ENCODE assay signal across 12 cellular contexts in genomic region chr2:205198130-205198505, GRCh38.
DNase-seq lines count a peak whose midpoint lies in the region; ATAC-seq, FAIRE-seq and TF ChIP-seq lines count a peak whose summit lies in the region.
"Had no signal": no experiment of that assay in that cellular context is flagged by ENCODE, and none has a peak within 500 bp of the region (broad histone marks: within the 10 kb centered on the region; RNA-seq: fewer than 3 reads in every experiment).

No MANE protein-coding gene starts in this region.

- no TSS peak for BruUV-seq in endothelial cell of umbilical vein (replicated peaks; lab: Mats Ljungman, UMichigan)

- H4K20me1 ChIP-seq in endothelial cell of umbilical vein (replicated peaks; ENCODE audit: control insufficient read depth, extremely low read depth, insufficient read depth, low read length), result no peaks in the 10 kb centered on the region

- H3K9me3 ChIP-seq in ES-I3 (ENCODE audit: control insufficient read depth, insufficient read depth, low read length) (no peaks in the 10 kb centered on the region), endothelial cell of umbilical vein (replicated peaks; ENCODE audit: control insufficient read depth, insufficient read depth, low read length) (no peaks in the 10 kb centered on the region)

- H3K36me3 ChIP-seq in ES-I3 (ENCODE audit: insufficient read depth, low read length) (no peaks in the 10 kb centered on the region), endothelial cell of umbilical vein (ENCODE audit: control insufficient read depth in 2 of 2, extremely low read depth in 1 of 2, insufficient read depth in 2 of 2, low read length in 2 of 2) (no peaks in the 10 kb centered on the region)

- peak overlapping the region; percentile 71 for H3K27ac Mint-ChIP-seq in mesothelial cell of epicardium

- H3K4me1 Mint-ChIP-seq in mesothelial cell of epicardium, result peaks cover 18% of the 10 kb centered on the region
- H3K4me1 Mint-ChIP-seq: central memory CD8-positive, alpha-beta T cell had no signal

- H3K4me2 ChIP-seq in endothelial cell of umbilical vein (ENCODE audit: insufficient read depth, low read length), result peak overlapping the region; percentile 86

- POLR2A ChIA-PET in endothelial cell of umbilical vein (lab: Charles Lee), result interaction anchor here (0.6 kb wide), 2 partner anchors 484 to 718 kb away, joined by 3 to 7 read pairs; partner anchors contain the start of gene NRP2

- dilution Hi-C loops in endothelial cell of umbilical vein (cut with MboI; ENCODE audit: extremely low pct_ligation_motif_present, low sequenced_read_pairs), result no loop called here

- intact Hi-C loops in endothelial cell of umbilical vein (cut with micrococcal nuclease), result loop anchor here (2.0 to 5.0 kb wide), 2 partner anchors 484 to 1083 kb away; partner anchors contain the start of gene NRP2

- DNase-seq in NCI-H69 (lab: John Stamatoyannopoulos, UW), result peak; percentile 46
- peak; percentile 83 for DNase-seq in endothelial cell of umbilical vein (ENCODE audit: low read depth, low spot score)
- DNase-seq in mesothelial cell of epicardium (ENCODE audit: low spot score in 2 of 2, unreplicated experiment in 2 of 2), result no peak
- DNase-seq in stimulated activated naive CD4-positive, alpha-beta T cell treated with Interleukin-2 at 50 U/mL for 16 hours (lab: John Stamatoyannopoulos, UW), result no peak
- DNase-seq in NCI-H2081 treated with DMSO at 0.1 percent for 48 hours (lab: John Stamatoyannopoulos, UW), result no peak
- no peak for DNase-seq in GM12891 (ENCODE audit: insufficient read length, low spot score)
- DNase-seq: DMS153, NCI-H510A had no signal

- no peaks in the 10 kb centered on the region for H3K36me3 Mint-ChIP-seq in mesothelial cell of epicardium

- TF ChIP-seq CTCF in endothelial cell of umbilical vein (IDR thresholded peaks at IDR 0.05; ENCODE audit: extremely low read depth in 1 of 2, insufficient read depth in 1 of 2, low read depth in 1 of 2, low read length in 2 of 2) (no peak), mesothelial cell of epicardium (IDR thresholded peaks at IDR 0.05; ENCODE audit: unreplicated experiment) (no peak)

- no peaks in the 10 kb centered on the region for H3K79me2 ChIP-seq in endothelial cell of umbilical vein (ENCODE audit: control insufficient read depth, insufficient read depth, low read length)
- H3K79me2 ChIP-seq: parathyroid adenoma had no signal

- H3K27me3 ChIP-seq in endothelial cell of umbilical vein (ENCODE audit: control insufficient read depth in 2 of 2, insufficient read depth in 2 of 2, low read length in 2 of 2), result no peaks in the 10 kb centered on the region

- H3K9ac ChIP-seq in ES-I3 (ENCODE audit: low read depth, low read length) (0 out of 2 replicates have a peak overlapping the region, but pooled peaks have one; percentile 4), endothelial cell of umbilical vein (replicated peaks; ENCODE audit: extremely low read depth, insufficient read depth, low read length) (peak overlapping the region; percentile 42)
- H3K9ac ChIP-seq: parathyroid adenoma had no signal

- FAIRE-seq in endothelial cell of umbilical vein (lab: Jason Lieb, UNC), result peak; percentile 90
- no peak for FAIRE-seq in GM12891 (lab: Jason Lieb, UNC)

- peaks cover 36% of the 10 kb centered on the region; the same call in 1 of the 2 replicates for H3K4me1 ChIP-seq in ES-I3 (ENCODE audit: insufficient read depth, low read length)
- H3K4me1 ChIP-seq in endothelial cell of umbilical vein (ENCODE audit: control insufficient read depth, extremely low read depth, insufficient read depth, low read length), result peaks cover 22% of the 10 kb centered on the region
- H3K4me1 ChIP-seq: parathyroid adenoma had no signal

- H3K9me3 Mint-ChIP-seq in mesothelial cell of epicardium, result no peaks in the 10 kb centered on the region
- H3K9me3 Mint-ChIP-seq: central memory CD8-positive, alpha-beta T cell had no signal

- H3K4me3 ChIP-seq in endothelial cell of umbilical vein (replicated peaks in 1 of 3; ENCODE audit: insufficient read depth in 1 of 3, low read depth in 1 of 3, low read length in 3 of 3), result peak overlapping the region in 1 of 3 experiments; percentile 15

- H3K4me3 Mint-ChIP-seq in mesothelial cell of epicardium, result no peak overlapping the region
- H3K4me3 Mint-ChIP-seq: central memory CD8-positive, alpha-beta T cell had no signal

- peak overlapping the region; percentile 79 for H3K27ac ChIP-seq in endothelial cell of umbilical vein (ENCODE audit: insufficient read depth, low read depth, low read length)
- H3K27ac ChIP-seq: parathyroid adenoma had no signal

- H3K9me1 ChIP-seq in endothelial cell of umbilical vein (replicated peaks; ENCODE audit: control insufficient read depth, extremely low read depth, insufficient read depth, low read length), result no peaks in the 10 kb centered on the region

- no peaks in the 10 kb centered on the region for H3K27me3 Mint-ChIP-seq in mesothelial cell of epicardium (ENCODE audit: low read depth)
- H3K27me3 Mint-ChIP-seq: central memory CD8-positive, alpha-beta T cell had no signal

- peak overlapping the region; percentile 76 for H2AFZ ChIP-seq in endothelial cell of umbilical vein (ENCODE audit: low read depth, low read length)
- H2AFZ ChIP-seq: parathyroid adenoma had no signal

- no peak for ATAC-seq in HG02938 (IDR thresholded peaks at IDR 0.05; ENCODE audit: unreplicated experiment)

- CTCF ChIA-PET in endothelial cell of umbilical vein (lab: Charles Lee), result interaction anchor here (0.6 to 1.7 kb wide), 3 partner anchors 377 to 938 kb away, joined by 3 to 8 read pairs (median 5); no protein-coding TSS in a partner anchor

- no peak for TF ChIP-seq POLR2A in endothelial cell of umbilical vein (IDR thresholded peaks at IDR 0.05; ENCODE audit: low read depth, low read length)
- no peak for TF ChIP-seq POLR2A in GM12891 (IDR thresholded peaks at IDR 0.05; ENCODE audit: low read depth, low read length)

TF ChIP-seq in endothelial cell of umbilical vein, 7 proteins besides CTCF, POLR2A, EP300 and RAD21:
- TF ChIP-seq GATA2 (IDR thresholded peaks at IDR 0.05; ENCODE audit: insufficient read depth, insufficient read length, low read depth, low read length) (peak; percentile 50), FOS (IDR thresholded peaks at IDR 0.05; ENCODE audit: borderline replicate concordance, insufficient read depth, low read length) (peak; percentile 67), MYC (IDR thresholded peaks at IDR 0.05; ENCODE audit: low read depth, low read length) (no peak), EZH2 (IDR thresholded peaks at IDR 0.05; ENCODE audit: borderline replicate concordance, low read depth, low read length, severe bottlenecking) (no peak), JUN (IDR thresholded peaks at IDR 0.05; ENCODE audit: borderline replicate concordance, insufficient read depth, insufficient read length, low read depth) (peak; percentile 50), POLR2AphosphoS5 (IDR thresholded peaks at IDR 0.05; ENCODE audit: insufficient read depth, low read depth, low read length) (no peak)
- TF ChIP-seq, protein P1, sequence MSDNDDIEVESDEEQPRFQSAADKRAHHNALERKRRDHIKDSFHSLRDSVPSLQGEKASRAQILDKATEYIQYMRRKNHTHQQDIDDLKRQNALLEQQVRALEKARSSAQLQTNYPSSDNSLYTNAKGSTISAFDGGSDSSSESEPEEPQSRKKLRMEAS (IDR thresholded peaks at IDR 0.05; ENCODE audit: insufficient read depth, insufficient read length), result no peak

TF ChIP-seq in GM12891, 5 proteins besides CTCF, POLR2A, EP300 and RAD21:
- TF ChIP-seq POU2F2 (IDR thresholded peaks at IDR 0.05; ENCODE audit: low read depth, low read length) (no peak), PAX5 (IDR thresholded peaks at IDR 0.05; ENCODE audit: insufficient read depth, low read length, severe bottlenecking) (no peak), TAF1 (IDR thresholded peaks at IDR 0.05; ENCODE audit: low read depth, low read length) (no peak), SPI1 (IDR thresholded peaks at IDR 0.05; ENCODE audit: low read depth, low read length) (no peak), POLR2AphosphoS5 (IDR thresholded peaks at IDR 0.05; ENCODE audit: low read depth, low read length) (no peak)
TF ChIP-seq in GM12891: peak in this region for 0.

Comparison
In these comparisons a context has a peak if more than half of its experiments do, and no peak if none do; other contexts are left out.
1. DNase-seq: peak in NCI-H69 (single experiment) and endothelial cell of umbilical vein (single experiment); none in mesothelial cell of epicardium (0 of 2), stimulated activated naive CD4-positive, alpha-beta T cell treated with Interleukin-2 at 50 U/mL for 16 hours (single experiment), NCI-H2081 treated with DMSO at 0.1 percent for 48 hours (single experiment) and GM12891 (single experiment).